Comparison of ENCODE assay signal across 18 cellular contexts in genomic region chr15:30033211-30033610, GRCh38. TPM values are rescaled to one million over a fixed set of nuclear protein-coding genes. Genes with fewer than 3 reads are reported as not detected.
A peak's percentile ranks its signal among the peaks of the same experiment; 100 is the strongest.
DNase-seq lines count a peak whose midpoint lies in the region; ATAC-seq and TF ChIP-seq lines count a peak whose summit lies in the region.
"Had no signal": no experiment of that assay in that cellular context is flagged by ENCODE, and none has a peak within 500 bp of the region (broad histone marks: within the 10 kb centered on the region; RNA-seq: fewer than 3 reads in every experiment).

No MANE protein-coding gene starts in this region.

- H3K27ac ChIP-seq in dorsolateral prefrontal cortex, result peak overlapping the region in 58 of 59 donors; percentile 31 to 96 (median 84)
- H3K27ac ChIP-seq in lower lobe of right lung, result no peak overlapping the region
- no peak overlapping the region for H3K27ac ChIP-seq in testis
- H3K27ac ChIP-seq: C4-2B, GM23248 had no signal

- TF ChIP-seq POLR2A in testis (IDR thresholded peaks at IDR 0.05), result no peak

- WGBS in testis, 2 donors, result 61 to 81% methylated on average over 3 of the region's 3 CpGs

- intact Hi-C loops in dorsolateral prefrontal cortex (cut with DNase I), result loop anchor here in 1 of 2 donors (10.0 kb wide), 1 partner anchor 208 kb away; the partner anchor contains the start of gene TJP1
- intact Hi-C loops in lower lobe of right lung (cut with DNase I), result no loop called here
- intact Hi-C loops in testis (cut with DNase I; ENCODE audit: low total_unique reads), result no loop called here

- no peak for ATAC-seq in lower lobe of right lung

- in situ Hi-C loops in SK-MEL-5 (cut with HindIII; ENCODE audit: low pct_unique_long_range_greater_than_20kb, low sequenced_read_pairs), result no loop called here

- no peaks in the 10 kb centered on the region for H3K27me3 ChIP-seq in dorsolateral prefrontal cortex
- H3K27me3 ChIP-seq in lower lobe of right lung (ENCODE audit: low read depth), result no peaks in the 10 kb centered on the region
- no peaks in the 10 kb centered on the region for H3K27me3 ChIP-seq in testis

- H3K9me3 ChIP-seq in lower lobe of right lung (peaks cover 6% of the 10 kb centered on the region), testis (no peaks in the 10 kb centered on the region)
- H3K9me3 ChIP-seq: Caco-2, HAP-1 had no signal

- H3K4me3 ChIP-seq in dorsolateral prefrontal cortex, result peak overlapping the region in 1 of 59 donors; percentile 21
- H3K4me3 ChIP-seq in lower lobe of right lung, result no peak overlapping the region
- no peak overlapping the region for H3K4me3 ChIP-seq in testis
- H3K4me3 ChIP-seq: GM23248, HAP-1 had no signal

- no peaks in the 10 kb centered on the region for H3K36me3 ChIP-seq in lower lobe of right lung
- no peaks in the 10 kb centered on the region for H3K36me3 ChIP-seq in testis (ENCODE audit: low read depth, missing control alignments)
- H3K36me3 ChIP-seq: HAP-1 had no signal

- DNase-seq in SK-MEL-5 (ENCODE audit: low read depth, low spot score) (peak; percentile 20), dorsolateral prefrontal cortex (no peak), pons (ENCODE audit: low spot score) (peak; percentile 67), lower lobe of right lung (no peak), DMS53 treated with DMSO at 0.1 percent for 48 hours (lab: John Stamatoyannopoulos, UW; ENCODE audit: unreplicated experiment) (no peak), NCI-H345 treated with DMSO at 0.1 percent for 48 hours (lab: John Stamatoyannopoulos, UW; ENCODE audit: unreplicated experiment) (no peak), testis (no peak)
- DNase-seq: Caco-2; CD4-positive, alpha-beta T cell; DMS79; GDM1; GM23248 had no signal

- no peak for TF ChIP-seq CTCF in dorsolateral prefrontal cortex (IDR thresholded peaks at IDR 0.05 in 54 of 56, conservative IDR thresholded peaks at IDR 0.05 in 2 of 56; ENCODE audit: low read depth in 1 of 56, partially characterized antibody in 56 of 56)
- TF ChIP-seq CTCF in lower lobe of right lung (IDR thresholded peaks at IDR 0.05), result no peak
- no peak for TF ChIP-seq CTCF in testis (IDR thresholded peaks at IDR 0.05)

- H3K4me1 ChIP-seq in lower lobe of right lung (no peaks in the 10 kb centered on the region), testis (no peaks in the 10 kb centered on the region)
- H3K4me1 ChIP-seq: Caco-2, HAP-1 had no signal

RNA-seq across cellular contexts. Expression of gene GOLGA8J, which starts 49.5 kb away (rescaled TPM):
- total RNA-seq in SK-MEL-5 (2014; rRNA removed; shearing (Covaris generic)), result 0.16 TPM in 1 of 2 replicates, not detected in the other
- polyA plus RNA-seq in SK-MEL-5 (2015; cell fraction: cytosol; rRNA removed), result not detected in 2 replicates
- not detected in 2 replicates for polyA plus RNA-seq in SK-MEL-5 (2015; cell fraction: nucleus; rRNA removed)
- total RNA-seq in dorsolateral prefrontal cortex (1 to 10 TPM in 15 of 120 experiments, under 1 TPM in 26, not detected in 79; 0.31 to 2.4 (median 0.65) TPM), lower lobe of right lung (0.59 TPM), testis (10 to 100 TPM in 1 of 2 donors, 1 to 10 TPM in 1; 5.1 to 11.5 TPM)
- 6.3 TPM for polyA plus RNA-seq in testis (ENCODE audit: insufficient read depth, low read depth, low replicate concordance)
- total RNA-seq: Caco-2, Daoy, GM23248, H4, HT-29 had no signal
- polyA plus RNA-seq: BJ, GM23248 had no signal

Comparison
In these comparisons a context has a peak if more than half of its experiments do, and no peak if none do; other contexts are left out.
1. DNase-seq: peak in SK-MEL-5 (single experiment) and pons (single experiment); none in dorsolateral prefrontal cortex (0 of 10), lower lobe of right lung (single experiment), DMS53 treated with DMSO at 0.1 percent for 48 hours (single experiment), NCI-H345 treated with DMSO at 0.1 percent for 48 hours (single experiment) and testis (single experiment).
2. H3K27ac ChIP-seq: peak in dorsolateral prefrontal cortex (58 of 59); none in lower lobe of right lung (single experiment) and testis (0 of 2).